Comparison of ENCODE assay signal across 9 cellular contexts in the genomic region with DNA sequence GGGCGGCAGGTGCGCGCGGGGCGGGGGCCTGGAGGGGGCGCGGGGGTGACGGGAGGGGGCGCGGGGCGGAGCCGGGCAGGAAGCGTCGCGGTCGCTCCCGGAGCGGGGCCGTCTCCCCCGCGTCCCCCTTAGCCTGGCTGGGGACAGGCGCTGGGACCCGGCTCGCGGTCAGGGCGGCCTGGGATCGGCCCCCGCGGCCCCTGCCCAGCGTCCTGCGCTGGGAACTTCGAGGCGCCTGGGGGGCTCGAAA.
A peak's percentile ranks its signal among the peaks of the same experiment; 100 is the strongest.
DNase-seq lines count a peak whose midpoint lies in the region; ATAC-seq and TF ChIP-seq lines count a peak whose summit lies in the region.
"Had no signal": no experiment of that assay in that cellular context is flagged by ENCODE, and none has a peak within 500 bp of the region (broad histone marks: within the 10 kb centered on the region; RNA-seq: fewer than 3 reads in every experiment).

No MANE protein-coding gene starts in this region.

- WGBS in body of pancreas, 2 donors = 1% methylated on average over 21 of the region's 34 CpGs; no CpG with 5 or more reads in 1 of the 2 donors
- 0% methylated on average over 2 of the region's 34 CpGs; no CpG with 5 or more reads in 1 of the 2 donors for WGBS in transverse colon (ENCODE audit: low coverage in 1 of 2), 2 donors

- peaks cover 1% of the 10 kb centered on the region for H3K27me3 Mint-ChIP-seq in memory B cell

- H3K4me3 ChIP-seq in body of pancreas (peak overlapping the region; percentile 22 to 43), transverse colon (peak overlapping the region; percentile 26 to 52 (median 41))

- H3K4me1 Mint-ChIP-seq in memory B cell = peaks cover 11% of the 10 kb centered on the region

- peaks cover 33% of the 10 kb centered on the region for H3K4me1 ChIP-seq in body of pancreas
- peaks cover 8 to 31% (median 28%) of the 10 kb centered on the region in 4 donors for H3K4me1 ChIP-seq in transverse colon

- H3K4me3 Mint-ChIP-seq in memory B cell = peak overlapping the region; percentile 66
- H3K4me3 Mint-ChIP-seq: T-helper 1 cell treated with Interleukin-12 subunit alpha and Interleukin-12 subunit beta and Interleukin-4 antibody, amounts not matched to agents 30 μg/mL and 1 μg/mL, for 36 hours had no signal

- H3K9me3 ChIP-seq in body of pancreas (no peaks in the 10 kb centered on the region), transverse colon (no peaks in the 10 kb centered on the region)

- no peaks in the 10 kb centered on the region for H3K9me3 Mint-ChIP-seq in memory B cell
- H3K9me3 Mint-ChIP-seq: T-helper 1 cell treated with Interleukin-12 subunit alpha and Interleukin-12 subunit beta and Interleukin-4 antibody, amounts not matched to agents 30 μg/mL and 1 μg/mL, for 36 hours had no signal

- H3K36me3 ChIP-seq in body of pancreas (replicated peaks in 1 of 2; ENCODE audit: insufficient read depth in 1 of 2, low read depth in 2 of 2) = no peaks in the 10 kb centered on the region
- H3K36me3 ChIP-seq in transverse colon = no peaks in the 10 kb centered on the region

- H3K36me3 Mint-ChIP-seq in memory B cell = no peaks in the 10 kb centered on the region

- intact Hi-C loops in body of pancreas (cut with DNase I) (no loop called here), transverse colon (cut with DNase I; ENCODE audit: low total_unique reads) (no loop called here)

- no peak for TF ChIP-seq EP300 in transverse colon (IDR thresholded peaks at IDR 0.05; ENCODE audit: low read depth)

- H3K27me3 ChIP-seq in body of pancreas = no peaks in the 10 kb centered on the region
- H3K27me3 ChIP-seq in transverse colon = peaks cover 24% of the 10 kb centered on the region

- in situ Hi-C loops in transverse colon (cut with MboI; ENCODE audit: low pct_ligation_motif_present in 1 of 4, low pct_unique_long_range_greater_than_20kb in 1 of 4, low sequenced_read_pairs in 3 of 4) = no loop called here

- TF ChIP-seq POLR2A in body of pancreas (IDR thresholded peaks at IDR 0.05) = peak in 1 of 3 donors; percentile 30
- no peak for TF ChIP-seq POLR2A in transverse colon (IDR thresholded peaks at IDR 0.05)

- no peak overlapping the region for H3K27ac Mint-ChIP-seq in memory B cell
- H3K27ac Mint-ChIP-seq: T-helper 1 cell treated with Interleukin-12 subunit alpha and Interleukin-12 subunit beta and Interleukin-4 antibody, amounts not matched to agents 30 μg/mL and 1 μg/mL, for 36 hours had no signal

- TF ChIP-seq CTCF in body of pancreas (IDR thresholded peaks at IDR 0.05) (no peak), transverse colon (IDR thresholded peaks at IDR 0.05) (no peak)

- DNase-seq in NCI-H510A treated with DMSO at 0.1 percent for 48 hours (lab: John Stamatoyannopoulos, UW) (peak; percentile 24), NCI-H510A (lab: John Stamatoyannopoulos, UW) (no peak), body of pancreas (no peak), memory B cell (ENCODE audit: low spot score in 2 of 2) (no peak), transverse colon (no peak), ureter (ENCODE audit: low spot score) (no peak), C1 segment of cervical spinal cord (lab: John Stamatoyannopoulos, UW) (no peak)

- peak overlapping the region; percentile 74 to 92 (median 85) for H3K27ac ChIP-seq in body of pancreas
- peak overlapping the region in 1 of 4 donors; percentile 39 for H3K27ac ChIP-seq in transverse colon

- no peak for ATAC-seq in body of pancreas
- ATAC-seq in memory B cell (ENCODE audit: low read depth) = no peak
- no peak for ATAC-seq in HG02938 (IDR thresholded peaks at IDR 0.05; ENCODE audit: unreplicated experiment)
